Comparison of ENCODE assay signal across 2 cellular contexts in genomic region chr18:48453330-48454063, GRCh38.
A peak's percentile ranks its signal among the peaks of the same experiment; 100 is the strongest.
TF ChIP-seq lines count a peak whose summit lies in the region.

No MANE protein-coding gene starts in this region.

TF ChIP-seq in Ishikawa, 13 proteins besides CTCF, POLR2A, EP300 and RAD21 (continued from another document):
- TF ChIP-seq TAF1 (IDR thresholded peaks at IDR 0.05; ENCODE audit: low read depth) (no peak), YY1 (IDR thresholded peaks at IDR 0.05; ENCODE audit: low read depth) (no peak), REST (IDR thresholded peaks at IDR 0.05; ENCODE audit: low read depth) (no peak), FOXM1 (IDR thresholded peaks at IDR 0.05; ENCODE audit: borderline replicate concordance, low read depth) (no peak)

TF ChIP-seq in liver, 16 proteins besides CTCF, POLR2A, EP300 and RAD21:
- TF ChIP-seq ATF3 (IDR thresholded peaks at IDR 0.05) (no peak), HNF4G (IDR thresholded peaks at IDR 0.05) (peak; percentile 2), FOXA1 (IDR thresholded peaks at IDR 0.05) (no peak), ZBTB33 (IDR thresholded peaks at IDR 0.05) (no peak), HNF4A (conservative IDR thresholded peaks at IDR 0.05) (peak in 1 of 2 donors; percentile 22)
